27 cellular contexts compared by ENCODE assay signal in the genomic region with DNA sequence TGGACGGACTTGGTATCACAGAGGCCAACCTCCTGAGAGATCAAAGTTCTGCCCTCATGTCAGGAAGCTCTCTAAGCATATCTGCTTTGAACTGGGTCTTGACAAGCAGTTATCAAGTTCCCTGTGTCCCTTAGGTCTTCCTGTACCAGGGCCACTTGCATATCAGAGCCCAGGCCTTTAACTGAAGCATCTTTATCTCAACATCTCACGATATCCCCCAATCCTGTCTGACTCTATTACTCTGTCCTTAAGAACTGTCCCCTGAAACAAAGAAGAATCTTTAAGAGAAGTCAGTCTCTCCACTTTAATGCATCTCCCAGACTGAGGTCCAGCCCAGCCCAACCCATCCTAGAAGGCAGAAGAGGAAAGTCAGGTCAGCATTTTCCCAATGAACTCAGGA.
"Had no signal": no experiment of that assay in that cellular context is flagged by ENCODE, and none has a peak within 500 bp of the region (broad histone marks: within the 10 kb centered on the region; RNA-seq: fewer than 3 reads in every experiment).

No MANE protein-coding gene starts in this region.

- DNase-seq: activated B cell treated with CpG ODN at 0.5 μM for 24 hours; activated CD4-positive, alpha-beta T cell treated with anti-CD3 and anti-CD28 coated beads for 48 hours; activated CD4-positive, alpha-beta T cell treated with anti-CD3 and anti-CD28 coated beads, Interleukin-2, amount 50 U/mL, for 1 hour; activated CD4-positive, alpha-beta T cell treated with anti-CD3 and anti-CD28 coated beads, Interleukin-2, amount 50 U/mL, for 48 hours; activated CD8-positive, alpha-beta memory T cell treated with anti-CD3 and anti-CD28 coated beads for 24 hours; activated CD8-positive, alpha-beta T cell treated with anti-CD3 and anti-CD28 coated beads for 36 hours; activated effector memory CD4-positive, alpha-beta T cell treated with Interleukin-2 at 50 U/mL for 16 hours; activated gamma-delta T cell treated with Interleukin-2 at 50 U/mL for 16 hours; activated naive CD4-positive, alpha-beta T cell treated with anti-CD3 and anti-CD28 coated beads, Interleukin-2, amount 50 U/mL, for 16 hours; activated naive CD4-positive, alpha-beta T cell treated with Interleukin-2 at 50 U/mL for 16 hours; activated T-cell treated with anti-CD3 and anti-CD28 coated beads, Interleukin-2, amount 50 U/mL, for 4 hours; amniotic stem cell; anterior cingulate cortex; brain microvascular endothelial cell; dorsolateral prefrontal cortex; effector memory CD4-positive, alpha-beta T cell; endodermal cell; foreskin melanocyte; heart right ventricle; T-helper 1 cell; T-helper 17 cell; T1000; WERI-Rb-1 had no signal

- ATAC-seq: activated CD4-positive, CD25-positive, alpha-beta regulatory T cell treated with anti-CD3 and anti-CD28 coated beads, Interleukin-2, amount 50 U/mL, for 24 hours; activated CD8-positive, alpha-beta T cell treated with anti-CD3 and anti-CD28 coated beads for 36 hours; activated T-cell treated with anti-CD3 and anti-CD28 coated beads, Interleukin-2, amount 50 U/mL, for 4 hours; activated T-helper 17 cell treated with anti-CD3 and anti-CD28 coated beads, Interleukin-2, amount 50 U/mL, for 72 hours; esophagus mucosa; gastroesophageal sphincter; heart right ventricle; T-helper 17 cell had no signal
